20 cellular contexts compared by ENCODE assay signal in genomic region chr11:76047231-76047630, GRCh38.
"Had no signal": no experiment of that assay in that cellular context is flagged by ENCODE, and none has a peak within 500 bp of the region (broad histone marks: within the 10 kb centered on the region; RNA-seq: fewer than 3 reads in every experiment).

No MANE protein-coding gene starts in this region.

- DNase-seq: activated CD4-positive, alpha-beta T cell treated with anti-CD3 and anti-CD28 coated beads, Interleukin-2, amount 10 ng/mL, durations not matched to agents 24 days and 14 days; activated CD4-positive, CD25-positive, alpha-beta regulatory T cell; activated CD8-positive, alpha-beta T cell treated with anti-CD3 and anti-CD28 coated beads for 36 hours; activated naive CD4-positive, alpha-beta T cell treated with anti-CD3 and anti-CD28 coated beads for 36 hours; activated naive CD8-positive, alpha-beta T cell treated with anti-CD3 and anti-CD28 coated beads, Interleukin-2, amount 50 U/mL, for 24 hours; activated T-cell treated with anti-CD3 and anti-CD28 coated beads, Interleukin-2, amount 50 U/mL, for 24 hours; aorta; cortex of kidney; immature natural killer cell; left ventricle myocardium superior; occipital lobe; stimulated activated CD4-positive, alpha-beta T cell treated with anti-CD3 and anti-CD28 coated beads, Interleukin-2, amount 100 ng/mL, for 24 hours; T1000; trophoblast cell had no signal

- H3K27me3 Mint-ChIP-seq: activated CD4-positive, alpha-beta T cell treated with anti-CD3 and anti-CD28 coated beads, Interleukin-2, amount 10 ng/mL, durations not matched to agents 24 days and 14 days; activated CD8-positive, alpha-beta T cell treated with anti-CD3 and anti-CD28 coated beads for 36 hours; activated naive CD8-positive, alpha-beta T cell treated with anti-CD3 and anti-CD28 coated beads, Interleukin-2, amount 50 U/mL, for 24 hours; activated T-cell treated with anti-CD3 and anti-CD28 coated beads, Interleukin-2, amount 50 U/mL, for 24 hours; stimulated activated naive CD8-positive, alpha-beta T cell treated with anti-CD3 and anti-CD28 coated beads, Interleukin-15, Interleukin-2, amounts not matched to agents 100 ng/mL and 50 ng/mL, for 24 hours had no signal

- H3K9me3 Mint-ChIP-seq: immature natural killer cell had no signal

- H3K4me1 Mint-ChIP-seq: activated CD4-positive, alpha-beta T cell treated with anti-CD3 and anti-CD28 coated beads, Interleukin-2, amount 10 ng/mL, durations not matched to agents 24 days and 14 days; activated naive CD8-positive, alpha-beta T cell treated with anti-CD3 and anti-CD28 coated beads, Interleukin-2, amount 50 U/mL, for 24 hours; immature natural killer cell had no signal

- ATAC-seq: activated CD8-positive, alpha-beta T cell treated with anti-CD3 and anti-CD28 coated beads for 36 hours; activated naive CD8-positive, alpha-beta T cell treated with anti-CD3 and anti-CD28 coated beads, Interleukin-2, amount 50 U/mL, for 24 hours; left ventricle myocardium superior had no signal

- FAIRE-seq: endometrium had no signal

- H3K4me1 ChIP-seq: breast epithelium, prostate gland, right atrium auricular region, suprapubic skin had no signal

- H3K4me3 Mint-ChIP-seq: activated CD4-positive, alpha-beta T cell treated with anti-CD3 and anti-CD28 coated beads, Interleukin-2, amount 10 ng/mL, durations not matched to agents 24 days and 14 days; activated CD8-positive, alpha-beta T cell treated with anti-CD3 and anti-CD28 coated beads for 36 hours; activated naive CD4-positive, alpha-beta T cell treated with anti-CD3 and anti-CD28 coated beads for 36 hours; activated naive CD8-positive, alpha-beta T cell treated with anti-CD3 and anti-CD28 coated beads, Interleukin-2, amount 50 U/mL, for 24 hours; activated T-cell treated with anti-CD3 and anti-CD28 coated beads, Interleukin-2, amount 50 U/mL, for 24 hours; immature natural killer cell; stimulated activated naive CD8-positive, alpha-beta T cell treated with anti-CD3 and anti-CD28 coated beads, Interleukin-15, Interleukin-2, amounts not matched to agents 100 ng/mL and 50 ng/mL, for 24 hours had no signal

- H3K27ac ChIP-seq: breast epithelium, prostate gland, right atrium auricular region, suprapubic skin had no signal

- H3K27me3 ChIP-seq: breast epithelium, right atrium auricular region, suprapubic skin had no signal

- H3K4me3 ChIP-seq: breast epithelium, prostate gland, right atrium auricular region, suprapubic skin had no signal

- H3K27ac Mint-ChIP-seq: activated CD4-positive, alpha-beta T cell treated with anti-CD3 and anti-CD28 coated beads, Interleukin-2, amount 10 ng/mL, durations not matched to agents 24 days and 14 days; activated CD8-positive, alpha-beta T cell treated with anti-CD3 and anti-CD28 coated beads for 36 hours; activated naive CD4-positive, alpha-beta T cell treated with anti-CD3 and anti-CD28 coated beads for 36 hours; activated naive CD8-positive, alpha-beta T cell treated with anti-CD3 and anti-CD28 coated beads, Interleukin-2, amount 50 U/mL, for 24 hours; activated T-cell treated with anti-CD3 and anti-CD28 coated beads, Interleukin-2, amount 50 U/mL, for 24 hours; immature natural killer cell; stimulated activated naive CD8-positive, alpha-beta T cell treated with anti-CD3 and anti-CD28 coated beads, Interleukin-15, Interleukin-2, amounts not matched to agents 100 ng/mL and 50 ng/mL, for 24 hours had no signal

- H3K36me3 ChIP-seq: breast epithelium, prostate gland, right atrium auricular region, suprapubic skin had no signal

- H3K9me3 ChIP-seq: prostate gland, right atrium auricular region, suprapubic skin had no signal
